Comparison of ENCODE assay signal across 27 cellular contexts in the genomic region with DNA sequence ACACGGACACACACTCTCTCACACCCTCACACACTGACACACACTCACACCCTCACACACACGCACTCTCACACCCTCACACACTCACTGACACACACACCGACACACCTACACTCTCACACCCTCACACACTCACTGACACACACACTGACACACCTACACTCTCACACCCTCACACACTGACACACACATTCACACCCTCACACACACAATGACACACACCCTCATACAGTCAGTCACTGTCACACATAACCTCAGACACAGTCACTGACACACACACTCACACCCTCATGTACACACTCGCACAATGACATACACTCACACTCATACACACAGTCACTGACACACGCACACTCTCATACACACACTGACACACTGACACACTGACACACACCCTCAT. TPM values are rescaled to one million over a fixed set of nuclear protein-coding genes. Genes with fewer than 3 reads are reported as not detected.
"Had no signal": no experiment of that assay in that cellular context is flagged by ENCODE, and none has a peak within 500 bp of the region (broad histone marks: within the 10 kb centered on the region; RNA-seq: fewer than 3 reads in every experiment).

No MANE protein-coding gene starts in this region.

- H3K36me3 ChIP-seq: esophagus muscularis mucosa, left lung, right atrium auricular region, spleen, tibial nerve had no signal

- FAIRE-seq: astrocyte, islet of Langerhans had no signal

- H3K36me3 Mint-ChIP-seq: activated naive CD4-positive, alpha-beta T cell treated with anti-CD3 and anti-CD28 coated beads, Interleukin-2, amount 10 ng/mL, durations not matched to agents 7 days and 5 days; activated naive CD8-positive, alpha-beta T cell treated with anti-CD3 and anti-CD28 coated beads, Interleukin-2, amount 10 ng/mL, durations not matched to agents 7 days and 5 days had no signal

- H3K4me1 Mint-ChIP-seq: activated CD4-positive, alpha-beta memory T cell treated with anti-CD3 and anti-CD28 coated beads, Interleukin-2, amount 10 ng/mL, durations not matched to agents 7 days and 5 days; activated CD4-positive, alpha-beta T cell treated with anti-CD3 and anti-CD28 coated beads, Interleukin-2, amount 10 ng/mL, durations not matched to agents 7 days and 5 days; activated naive CD4-positive, alpha-beta T cell treated with anti-CD3 and anti-CD28 coated beads, Interleukin-2, amount 10 ng/mL, durations not matched to agents 7 days and 5 days; activated naive CD8-positive, alpha-beta T cell treated with anti-CD3 and anti-CD28 coated beads, Interleukin-2, amount 10 ng/mL, durations not matched to agents 7 days and 5 days had no signal

- H3K4me1 ChIP-seq: parathyroid adenoma had no signal

- H3K27ac ChIP-seq: esophagus muscularis mucosa, foreskin keratinocyte, left lung, parathyroid adenoma, right atrium auricular region, spleen, tibial nerve had no signal

- ATAC-seq: foreskin keratinocyte, left lung, T-helper 17 cell had no signal

- H3K9me3 ChIP-seq: esophagus muscularis mucosa, left lung, right atrium auricular region, spleen, tibial nerve had no signal

- H3K4me3 ChIP-seq: esophagus muscularis mucosa, left lung, lung, right atrium auricular region, spleen, tibial nerve had no signal

- H3K9ac ChIP-seq: parathyroid adenoma had no signal

- H3K27ac Mint-ChIP-seq: activated CD4-positive, alpha-beta memory T cell treated with anti-CD3 and anti-CD28 coated beads, Interleukin-2, amount 10 ng/mL, durations not matched to agents 7 days and 5 days; activated CD4-positive, alpha-beta T cell treated with anti-CD3 and anti-CD28 coated beads, Interleukin-2, amount 10 ng/mL, durations not matched to agents 7 days and 5 days; activated naive CD4-positive, alpha-beta T cell treated with anti-CD3 and anti-CD28 coated beads, Interleukin-2, amount 10 ng/mL, durations not matched to agents 7 days and 5 days; activated naive CD8-positive, alpha-beta T cell treated with anti-CD3 and anti-CD28 coated beads, Interleukin-2, amount 10 ng/mL, durations not matched to agents 7 days and 5 days; activated T-cell treated with anti-CD3 and anti-CD28 coated beads, Interleukin-2, amount 50 U/mL, for 24 hours; dendritic cell treated with granulocyte-macrophage colony-stimulating factor and Interleukin-4, amounts not matched to agents 40 ng/mL and 50 ng/mL, for 4 days; endodermal cell; T-helper 17 cell had no signal

- H3K4me3 Mint-ChIP-seq: activated CD4-positive, alpha-beta memory T cell treated with anti-CD3 and anti-CD28 coated beads, Interleukin-2, amount 10 ng/mL, durations not matched to agents 7 days and 5 days; activated CD4-positive, alpha-beta T cell treated with anti-CD3 and anti-CD28 coated beads, Interleukin-2, amount 10 ng/mL, durations not matched to agents 7 days and 5 days; activated naive CD4-positive, alpha-beta T cell treated with anti-CD3 and anti-CD28 coated beads, Interleukin-2, amount 10 ng/mL, durations not matched to agents 7 days and 5 days; activated naive CD8-positive, alpha-beta T cell treated with anti-CD3 and anti-CD28 coated beads, Interleukin-2, amount 10 ng/mL, durations not matched to agents 7 days and 5 days; activated T-cell treated with anti-CD3 and anti-CD28 coated beads, Interleukin-2, amount 50 U/mL, for 24 hours; dendritic cell treated with granulocyte-macrophage colony-stimulating factor and Interleukin-4, amounts not matched to agents 40 ng/mL and 50 ng/mL, for 4 days; endodermal cell; T-helper 17 cell had no signal

- DNase-seq: activated CD4-positive, alpha-beta memory T cell treated with anti-CD3 and anti-CD28 coated beads, Interleukin-2, amount 10 ng/mL, durations not matched to agents 7 days and 5 days; activated CD4-positive, alpha-beta T cell treated with anti-CD3 and anti-CD28 coated beads for 1 hour; activated CD4-positive, alpha-beta T cell treated with anti-CD3 and anti-CD28 coated beads, Interleukin-2, amount 10 ng/mL, durations not matched to agents 7 days and 5 days; activated CD8-positive, alpha-beta memory T cell treated with anti-CD3 and anti-CD28 coated beads, Interleukin-2, amount 50 U/mL, for 48 hours; activated gamma-delta T cell; activated naive CD4-positive, alpha-beta T cell treated with anti-CD3 and anti-CD28 coated beads, Interleukin-2, amount 10 ng/mL, durations not matched to agents 7 days and 5 days; activated naive CD8-positive, alpha-beta T cell treated with anti-CD3 and anti-CD28 coated beads, Interleukin-2, amount 10 ng/mL, durations not matched to agents 7 days and 5 days; activated T-cell treated with anti-CD3 and anti-CD28 coated beads, Interleukin-2, amount 50 U/mL, for 24 hours; central memory CD4-positive, alpha-beta T cell; endodermal cell; foreskin keratinocyte; occipital lobe; spleen; stimulated activated naive CD4-positive, alpha-beta T cell; T-helper 17 cell; T1000 had no signal

- H3K9me3 Mint-ChIP-seq: activated CD4-positive, alpha-beta memory T cell treated with anti-CD3 and anti-CD28 coated beads, Interleukin-2, amount 10 ng/mL, durations not matched to agents 7 days and 5 days; activated CD4-positive, alpha-beta T cell treated with anti-CD3 and anti-CD28 coated beads, Interleukin-2, amount 10 ng/mL, durations not matched to agents 7 days and 5 days; activated naive CD4-positive, alpha-beta T cell treated with anti-CD3 and anti-CD28 coated beads, Interleukin-2, amount 10 ng/mL, durations not matched to agents 7 days and 5 days; activated naive CD8-positive, alpha-beta T cell treated with anti-CD3 and anti-CD28 coated beads, Interleukin-2, amount 10 ng/mL, durations not matched to agents 7 days and 5 days; activated T-cell treated with anti-CD3 and anti-CD28 coated beads, Interleukin-2, amount 50 U/mL, for 24 hours; dendritic cell treated with granulocyte-macrophage colony-stimulating factor and Interleukin-4, amounts not matched to agents 40 ng/mL and 50 ng/mL, for 4 days; endodermal cell had no signal

- H2AFZ ChIP-seq: parathyroid adenoma had no signal

RNA-seq across cellular contexts. Expression of a gene that starts 19.8 kb away (rescaled TPM):
- total RNA-seq: activated CD4-positive, alpha-beta memory T cell treated with anti-CD3 and anti-CD28 coated beads, Interleukin-2, amount 10 ng/mL, durations not matched to agents 7 days and 5 days; activated CD4-positive, alpha-beta T cell treated with anti-CD3 and anti-CD28 coated beads, Interleukin-2, amount 10 ng/mL, durations not matched to agents 7 days and 5 days; activated naive CD8-positive, alpha-beta T cell treated with anti-CD3 and anti-CD28 coated beads, Interleukin-2, amount 10 ng/mL, durations not matched to agents 7 days and 5 days; foreskin keratinocyte; mesenteric fat pad; pulmonary artery endothelial cell; right atrium auricular region; tibial nerve had no signal
- polyA plus RNA-seq: foreskin keratinocyte, spleen had no signal
